Comparison of ENCODE assay signal across 7 cellular contexts in the genomic region with DNA sequence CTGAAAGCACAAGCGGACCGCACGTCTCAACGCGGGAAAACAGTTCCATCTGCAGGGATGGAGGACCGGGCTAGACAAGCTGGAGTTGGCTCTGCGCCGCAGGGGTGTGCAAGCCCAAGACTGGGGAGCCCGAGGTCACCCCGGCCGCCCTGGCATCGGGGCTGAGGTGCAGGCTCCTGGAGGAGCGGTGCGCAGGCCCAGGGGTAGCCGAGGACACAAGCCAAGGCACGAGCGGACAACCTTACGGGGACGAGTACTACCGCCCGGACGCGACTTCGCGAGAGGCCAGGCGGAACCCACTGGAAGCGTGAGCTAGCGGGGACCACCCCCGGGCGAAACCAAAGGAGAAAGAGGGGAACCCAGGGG. TPM values are rescaled to one million over a fixed set of nuclear protein-coding genes. Genes with fewer than 3 reads are reported as not detected.
A peak's percentile ranks its signal among the peaks of the same experiment; 100 is the strongest.
DNase-seq lines count a peak whose midpoint lies in the region; ATAC-seq and TF ChIP-seq lines count a peak whose summit lies in the region.
"Not testable (repeated sequence)": the region's sequence is repeated elsewhere in the genome, so short reads cannot be mapped to it uniquely, and the experiment has no call there.

No MANE protein-coding gene starts in this region.

- not testable (repeated sequence) for H3K4me2 ChIP-seq in MM.1S (ENCODE audit: low read depth, low read length)

- not testable (repeated sequence) for H2AFZ ChIP-seq in MM.1S (ENCODE audit: low read length)

- CTCF ChIA-PET in activated CD4-positive, alpha-beta memory T cell treated with anti-CD3 and anti-CD28 coated beads for 36 hours (lab: Charles Lee): not testable (repeated sequence)

- H3K27me3 ChIP-seq in MM.1S (replicated peaks; ENCODE audit: insufficient read depth, low read length); psoas muscle (ENCODE audit: insufficient read depth in 3 of 3, low read length in 2 of 3): not testable (repeated sequence)

- not testable (repeated sequence) for H3K9me3 ChIP-seq in MM.1S (replicated peaks; ENCODE audit: insufficient read depth, low read length); psoas muscle

- peak overlapping the region; percentile 83 for H3K27ac Mint-ChIP-seq in activated CD4-positive, alpha-beta memory T cell treated with anti-CD3 and anti-CD28 coated beads for 36 hours

- not testable (repeated sequence) for H4K20me1 ChIP-seq in MM.1S (ENCODE audit: insufficient read depth, low read length)

- peak overlapping the region; percentile 28; the same call in 1 of the 2 replicates for H3K9ac ChIP-seq in MM.1S (ENCODE audit: low read length)

- peaks cover 11% of the 10 kb centered on the region for H3K79me2 ChIP-seq in MM.1S (ENCODE audit: low read length)

- not testable (repeated sequence) for TF ChIP-seq CTCF in MM.1S (IDR thresholded peaks at IDR 0.05; ENCODE audit: low read length); psoas muscle (IDR thresholded peaks at IDR 0.05)

- not testable (repeated sequence) for H3K4me1 Mint-ChIP-seq in activated CD4-positive, alpha-beta memory T cell treated with anti-CD3 and anti-CD28 coated beads for 36 hours (ENCODE audit: low read depth)

- ATAC-seq in GM18508 (IDR thresholded peaks at IDR 0.05; ENCODE audit: insufficient read depth, unreplicated experiment): peak; percentile 25
- peak; percentile 36 for ATAC-seq in HG02642 (IDR thresholded peaks at IDR 0.05; ENCODE audit: poor library complexity, unreplicated experiment)
- peak; percentile 45 to 57 (median 50) for ATAC-seq in psoas muscle

- 0 to 1% (median 0%) methylated on average over 17 to 30 of the region's 30 CpGs for WGBS in psoas muscle, 3 donors

- not testable (repeated sequence) for H3K27me3 Mint-ChIP-seq in activated CD4-positive, alpha-beta memory T cell treated with anti-CD3 and anti-CD28 coated beads for 36 hours

- H3K36me3 Mint-ChIP-seq in activated CD4-positive, alpha-beta memory T cell treated with anti-CD3 and anti-CD28 coated beads for 36 hours: not testable (repeated sequence)

- not testable (repeated sequence) for H3K9me3 Mint-ChIP-seq in activated CD4-positive, alpha-beta memory T cell treated with anti-CD3 and anti-CD28 coated beads for 36 hours

- not testable (repeated sequence) for H3F3A ChIP-seq in MM.1S (ENCODE audit: insufficient read depth, low read length)

- H3K4me1 ChIP-seq in MM.1S (ENCODE audit: low read length); psoas muscle: not testable (repeated sequence)

- H3K4me3 ChIP-seq in MM.1S (ENCODE audit: low read length): peak overlapping the region; percentile 55
- H3K4me3 ChIP-seq in psoas muscle: peak overlapping the region; percentile 78

- DNase-seq in MM.1S: not testable (repeated sequence)
- DNase-seq in activated CD4-positive, alpha-beta memory T cell treated with anti-CD3 and anti-CD28 coated beads for 36 hours: peak; percentile 53
- DNase-seq in dermis blood vessel endothelial cell (peak; percentile 47), inferior parietal cortex (ENCODE audit: extremely low spot score) (peak; percentile 2), psoas muscle (peak; percentile 74 to 76)

- peak overlapping the region; percentile 88 for H3K4me3 Mint-ChIP-seq in activated CD4-positive, alpha-beta memory T cell treated with anti-CD3 and anti-CD28 coated beads for 36 hours

- not testable (repeated sequence) for H3K9me2 ChIP-seq in MM.1S (replicated peaks; ENCODE audit: insufficient read depth, low read length)

- intact Hi-C loops in activated CD4-positive, alpha-beta memory T cell treated with anti-CD3 and anti-CD28 coated beads for 36 hours (cut with micrococcal nuclease): loop anchor here (1.0 to 10.0 kb wide), 3 partner anchors 67 to 237 kb away; a partner anchor contains a TSS
- intact Hi-C loops in psoas muscle (cut with DNase I): not testable (repeated sequence)

- POLR2A ChIA-PET in activated CD4-positive, alpha-beta memory T cell treated with anti-CD3 and anti-CD28 coated beads for 36 hours (lab: Charles Lee): interaction anchor here (0.8 to 1.6 kb wide), 2 partner anchors 69 to 1280 kb away, joined by 3 read pairs; a partner anchor contains a TSS

- H3K27ac ChIP-seq in MM.1S (ENCODE audit: low read length): not testable (repeated sequence)
- H3K27ac ChIP-seq in psoas muscle: peak overlapping the region; percentile 88

- H3K36me3 ChIP-seq in MM.1S (replicated peaks; ENCODE audit: insufficient read depth, low read length): not testable (repeated sequence)
- H3K36me3 ChIP-seq in psoas muscle (ENCODE audit: insufficient read depth in 1 of 2, low read depth in 1 of 2): peaks cover 8 to 19% of the 10 kb centered on the region in 2 donors

RNA-seq across cellular contexts. Expression of a gene that starts 8.5 kb away (rescaled TPM):
- under 1 TPM in 1 of 2 experiments, not detected in 1; 0.58 TPM for total RNA-seq in activated CD4-positive, alpha-beta memory T cell treated with anti-CD3 and anti-CD28 coated beads for 36 hours
- total RNA-seq in dermis blood vessel endothelial cell (not detected in 2 replicates), psoas muscle (under 1 TPM in 2 of 4 donors, not detected in 2; 0.58 to 0.81 TPM)
- polyA plus RNA-seq in psoas muscle: 1 to 10 TPM in 2 of 3 donors, under 1 TPM in 1; 0.86 to 1.6 (median 1.6) TPM

RNA-seq across cellular contexts. Expression of a gene that starts 53.7 kb away (rescaled TPM):
- total RNA-seq in activated CD4-positive, alpha-beta memory T cell treated with anti-CD3 and anti-CD28 coated beads for 36 hours: under 1 TPM in 1 of 2 experiments, not detected in 1; 0.34 TPM
- total RNA-seq in dermis blood vessel endothelial cell: not detected in 2 replicates
- total RNA-seq in psoas muscle: 1 to 10 TPM in 1 of 4 donors, under 1 TPM in 2, not detected in 1; 0.40 to 1.1 (median 0.41) TPM
- polyA plus RNA-seq in psoas muscle: under 1 TPM in 2 of 3 donors, not detected in 1; 0.16 to 0.36 TPM
